In the genomic region with DNA sequence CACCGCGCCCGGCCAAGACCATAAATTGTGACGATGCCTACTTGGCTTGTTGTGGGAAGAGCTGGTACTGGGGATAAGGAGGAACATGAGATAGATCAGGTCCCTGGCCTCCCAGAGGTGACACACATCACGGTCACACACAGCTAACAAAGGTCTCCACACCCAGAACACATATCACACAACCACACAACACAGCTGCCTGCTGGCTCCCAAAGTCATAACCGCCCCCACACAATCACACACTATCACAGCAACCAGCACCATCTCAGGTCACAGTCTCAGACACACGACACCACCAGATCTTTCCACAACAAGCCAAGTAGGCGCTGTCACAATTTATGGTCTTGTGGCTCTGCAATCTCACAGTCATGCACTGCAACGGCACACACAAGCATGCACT, we compare ENCODE assay signal across 19 cellular contexts. TPM values are rescaled to one million over a fixed set of nuclear protein-coding genes. Genes with fewer than 3 reads are reported as not detected.
"Had no signal": no experiment of that assay in that cellular context is flagged by ENCODE, and none has a peak within 500 bp of the region (broad histone marks: within the 10 kb centered on the region; RNA-seq: fewer than 3 reads in every experiment).

No MANE protein-coding gene starts in this region.

- H3K27ac Mint-ChIP-seq: activated CD4-positive, alpha-beta memory T cell treated with anti-CD3 and anti-CD28 coated beads, Interleukin-2, amount 10 ng/mL, durations not matched to agents 7 days and 5 days; activated naive CD4-positive, alpha-beta T cell treated with anti-CD3 and anti-CD28 coated beads for 36 hours; activated T-helper 1 cell treated with anti-CD3 and anti-CD28 coated beads, Interleukin-12 subunit alpha, Interleukin-12 subunit beta, Interleukin-2, Interleukin-4 antibody, amounts not matched to agents 30 ng/mL and 10 ng/mL and 1 ng/mL, durations not matched to agents 14 hours and 24 hours and 36 hours; dendritic cell treated with granulocyte-macrophage colony-stimulating factor and Interleukin-4, amounts not matched to agents 40 ng/mL and 50 ng/mL, for 4 days had no signal

- H3K9me3 ChIP-seq: adrenal gland, psoas muscle, thoracic aorta had no signal

- H3K4me3 ChIP-seq: adrenal gland, lung, psoas muscle, thoracic aorta had no signal

- H3K4me1 ChIP-seq: psoas muscle had no signal

- H3K36me3 ChIP-seq: adrenal gland, thoracic aorta had no signal

- ATAC-seq: naive thymus-derived CD4-positive, alpha-beta T cell; psoas muscle; sciatic nerve had no signal

- H3K9me3 Mint-ChIP-seq: activated CD4-positive, alpha-beta memory T cell treated with anti-CD3 and anti-CD28 coated beads, Interleukin-2, amount 10 ng/mL, durations not matched to agents 7 days and 5 days; activated naive CD4-positive, alpha-beta T cell treated with anti-CD3 and anti-CD28 coated beads for 36 hours; activated T-helper 1 cell treated with anti-CD3 and anti-CD28 coated beads, Interleukin-12 subunit alpha, Interleukin-12 subunit beta, Interleukin-2, Interleukin-4 antibody, amounts not matched to agents 30 ng/mL and 10 ng/mL and 1 ng/mL, durations not matched to agents 14 hours and 24 hours and 36 hours; dendritic cell treated with granulocyte-macrophage colony-stimulating factor and Interleukin-4, amounts not matched to agents 40 ng/mL and 50 ng/mL, for 4 days had no signal

- DNase-seq: activated CD4-positive, alpha-beta memory T cell treated with anti-CD3 and anti-CD28 coated beads, Interleukin-2, amount 10 ng/mL, durations not matched to agents 7 days and 5 days; activated CD4-positive, alpha-beta T cell treated with anti-CD3 and anti-CD28 coated beads for 1 hour; activated CD8-positive, alpha-beta memory T cell treated with anti-CD3 and anti-CD28 coated beads, Interleukin-2, amount 50 U/mL, for 48 hours; activated naive CD4-positive, alpha-beta T cell treated with anti-CD3 and anti-CD28 coated beads for 36 hours; adrenal gland; cerebellar nuclear complex; erythroblast; hypothalamus; naive thymus-derived CD4-positive, alpha-beta T cell; psoas muscle; stimulated activated naive CD4-positive, alpha-beta T cell treated with Interleukin-2 at 50 U/mL for 16 hours; T1000 had no signal

- H3K4me3 Mint-ChIP-seq: activated CD4-positive, alpha-beta memory T cell treated with anti-CD3 and anti-CD28 coated beads, Interleukin-2, amount 10 ng/mL, durations not matched to agents 7 days and 5 days; activated naive CD4-positive, alpha-beta T cell treated with anti-CD3 and anti-CD28 coated beads for 36 hours; activated T-helper 1 cell treated with anti-CD3 and anti-CD28 coated beads, Interleukin-12 subunit alpha, Interleukin-12 subunit beta, Interleukin-2, Interleukin-4 antibody, amounts not matched to agents 30 ng/mL and 10 ng/mL and 1 ng/mL, durations not matched to agents 14 hours and 24 hours and 36 hours; dendritic cell treated with granulocyte-macrophage colony-stimulating factor and Interleukin-4, amounts not matched to agents 40 ng/mL and 50 ng/mL, for 4 days; naive thymus-derived CD4-positive, alpha-beta T cell had no signal

- H3K27ac ChIP-seq: adrenal gland, psoas muscle, thoracic aorta had no signal

RNA-seq across cellular contexts. Expression of a gene that starts 8.7 kb away (rescaled TPM):
- total RNA-seq: activated CD4-positive, alpha-beta memory T cell treated with anti-CD3 and anti-CD28 coated beads, Interleukin-2, amount 10 ng/mL, durations not matched to agents 7 days and 5 days; activated naive CD4-positive, alpha-beta T cell treated with anti-CD3 and anti-CD28 coated beads for 36 hours; activated T-helper 1 cell treated with anti-CD3 and anti-CD28 coated beads, Interleukin-12 subunit alpha, Interleukin-12 subunit beta, Interleukin-2, Interleukin-4 antibody, amounts not matched to agents 30 ng/mL and 10 ng/mL and 1 ng/mL, durations not matched to agents 14 hours and 24 hours and 36 hours; adrenal gland; lung; naive thymus-derived CD4-positive, alpha-beta T cell; omental fat pad; psoas muscle; sciatic nerve; thoracic aorta; ureter had no signal
